8 cellular contexts compared by ENCODE assay signal in genomic region chr1:230310381-230311163, GRCh38.
A peak's percentile ranks its signal among the peaks of the same experiment; 100 is the strongest.
DNase-seq lines count a peak whose midpoint lies in the region; ATAC-seq and TF ChIP-seq lines count a peak whose summit lies in the region.

No MANE protein-coding gene starts in this region.

- CTCF ChIA-PET in activated CD4-positive, alpha-beta memory T cell treated with anti-CD3 and anti-CD28 coated beads for 36 hours (lab: Charles Lee) = interaction anchor here (3.4 to 5.3 kb wide), 2 partner anchors 595 to 650 kb away, joined by 15 to 23 read pairs; no protein-coding TSS in a partner anchor

- H3K36me3 Mint-ChIP-seq in activated CD4-positive, alpha-beta memory T cell treated with anti-CD3 and anti-CD28 coated beads for 36 hours = no peaks in the 10 kb centered on the region

- POLR2A ChIA-PET in activated CD4-positive, alpha-beta memory T cell treated with anti-CD3 and anti-CD28 coated beads for 36 hours (lab: Charles Lee) = interaction anchor here (0.6 kb wide), 1 partner anchor 646 kb away, joined by 4 read pairs; no protein-coding TSS in a partner anchor

- H2AFZ ChIP-seq in DND-41 (ENCODE audit: low read depth, low read length) = peak overlapping the region; percentile 51

- H4K20me1 ChIP-seq in DND-41 (ENCODE audit: insufficient read depth, low read length) = no peaks in the 10 kb centered on the region

- H3K79me2 ChIP-seq in DND-41 (ENCODE audit: insufficient read depth, low read length) = no peaks in the 10 kb centered on the region

- H3K27ac ChIP-seq in DND-41 (ENCODE audit: low read length) = no peak overlapping the region
- peak overlapping the region in 24 of 59 donors; percentile 9 to 78 (median 55) for H3K27ac ChIP-seq in dorsolateral prefrontal cortex
- H3K27ac ChIP-seq in lung (ENCODE audit: low read depth in 1 of 2, low read length in 1 of 2) = no peak overlapping the region

- no peak overlapping the region for H3K27ac Mint-ChIP-seq in activated CD4-positive, alpha-beta memory T cell treated with anti-CD3 and anti-CD28 coated beads for 36 hours

- H3K27me3 ChIP-seq in DND-41 (ENCODE audit: insufficient read depth, low read length, poor library complexity) (no peaks in the 10 kb centered on the region), dorsolateral prefrontal cortex (no peaks in the 10 kb centered on the region), lung (ENCODE audit: control insufficient read depth, insufficient read depth) (no peaks in the 10 kb centered on the region)

- peaks cover 6% of the 10 kb centered on the region for H3K27me3 Mint-ChIP-seq in activated CD4-positive, alpha-beta memory T cell treated with anti-CD3 and anti-CD28 coated beads for 36 hours

- intact Hi-C loops in activated CD4-positive, alpha-beta memory T cell treated with anti-CD3 and anti-CD28 coated beads for 36 hours (cut with micrococcal nuclease) = loop anchor here (1.0 kb wide), 3 partner anchors 595 to 1052 kb away; no protein-coding TSS in a partner anchor
- intact Hi-C loops in dorsolateral prefrontal cortex (cut with DNase I) = loop anchor here (1.0 to 10.0 kb wide), 4 partner anchors 37 to 736 kb away; no protein-coding TSS in a partner anchor

- no peaks in the 10 kb centered on the region for H3K36me3 ChIP-seq in DND-41 (ENCODE audit: insufficient read depth, low read length)
- H3K36me3 ChIP-seq in lung (ENCODE audit: control insufficient read depth in 2 of 2, insufficient read depth in 2 of 2, low read length in 2 of 2) = no peaks in the 10 kb centered on the region

- H3K4me3 ChIP-seq in DND-41 (ENCODE audit: low read depth in 1 of 2, low read length in 2 of 2) = 0 out of 4 replicates have a peak overlapping the region, but pooled peaks of 1 of the 2 experiments have one; percentile 2
- peak overlapping the region in 1 of 59 donors; percentile 12 for H3K4me3 ChIP-seq in dorsolateral prefrontal cortex
- H3K4me3 ChIP-seq in lung = no peak overlapping the region

- TF ChIP-seq CTCF in DND-41 (IDR thresholded peaks at IDR 0.05; ENCODE audit: borderline replicate concordance, extremely low read depth, low read length, poor library complexity, severe bottlenecking) = peak; percentile 96
- peak; percentile 72 to 99 (median 96) for TF ChIP-seq CTCF in dorsolateral prefrontal cortex (IDR thresholded peaks at IDR 0.05 in 54 of 56, conservative IDR thresholded peaks at IDR 0.05 in 2 of 56; ENCODE audit: low read depth in 1 of 56, partially characterized antibody in 56 of 56)
- TF ChIP-seq CTCF in lung (IDR thresholded peaks at IDR 0.05; ENCODE audit: control extremely low read depth, extremely low read depth) = peak; percentile 94

- peak overlapping the region; percentile 49 for H3K4me2 ChIP-seq in DND-41 (ENCODE audit: insufficient read depth, low read length)

- no peaks in the 10 kb centered on the region for H3K9me3 Mint-ChIP-seq in activated CD4-positive, alpha-beta memory T cell treated with anti-CD3 and anti-CD28 coated beads for 36 hours

- no peak overlapping the region for H3K9ac ChIP-seq in DND-41 (ENCODE audit: low read depth, low read length)

- peaks cover 5% of the 10 kb centered on the region for H3K4me1 ChIP-seq in DND-41 (ENCODE audit: insufficient read depth, low read length)
- H3K4me1 ChIP-seq in lung (ENCODE audit: control insufficient read depth in 2 of 2, insufficient read depth in 2 of 2, low read length in 2 of 2) = no peaks in the 10 kb centered on the region

- WGBS in lung, 2 donors = 34 to 35% methylated on average over 14 of the region's 14 CpGs

- H3K4me1 Mint-ChIP-seq in activated CD4-positive, alpha-beta memory T cell treated with anti-CD3 and anti-CD28 coated beads for 36 hours (ENCODE audit: low read depth) = peaks cover 14% of the 10 kb centered on the region

- DNase-seq in DND-41 = peak; percentile 62
- peak; percentile 78 for DNase-seq in NCI-H748 (lab: John Stamatoyannopoulos, UW; ENCODE audit: unreplicated experiment)
- peak; percentile 77 for DNase-seq in activated CD4-positive, alpha-beta memory T cell treated with anti-CD3 and anti-CD28 coated beads for 36 hours
- peak; percentile 72 to 85 (median 80) for DNase-seq in dorsolateral prefrontal cortex
- DNase-seq in lung (ENCODE audit: low spot score) = peak; percentile 77
- peak; percentile 40 for DNase-seq in stimulated activated CD8-positive, alpha-beta memory T cell treated with anti-CD3 and anti-CD28 coated beads, Interleukin-15, amount 100 ng/mL, for 24 hours (ENCODE audit: low read depth)

- ATAC-seq in DND-41 (ENCODE audit: insufficient read depth, low read depth) = peak; percentile 85
- peak; percentile 46 for ATAC-seq in HG02981 (IDR thresholded peaks at IDR 0.05; ENCODE audit: unreplicated experiment)
- ATAC-seq in lung (ENCODE audit: insufficient read depth, low FRiP score) = peak; percentile 84
- no peak for ATAC-seq in HG02840 (IDR thresholded peaks at IDR 0.05; ENCODE audit: low FRiP score, unreplicated experiment)

- H3K9me3 ChIP-seq in DND-41 (ENCODE audit: insufficient read depth, low read length, severe bottlenecking) (no peaks in the 10 kb centered on the region), lung (ENCODE audit: control insufficient read depth in 2 of 2, insufficient read depth in 1 of 2, low read length in 1 of 2) (no peaks in the 10 kb centered on the region)

- no peak overlapping the region for H3K4me3 Mint-ChIP-seq in activated CD4-positive, alpha-beta memory T cell treated with anti-CD3 and anti-CD28 coated beads for 36 hours
